10 cellular contexts compared by ENCODE assay signal in genomic region chr12:7512528-7512927, GRCh38. TPM values are rescaled to one million over a fixed set of nuclear protein-coding genes. Genes with fewer than 3 reads are reported as not detected.
DNase-seq lines count a peak whose midpoint lies in the region; ATAC-seq and TF ChIP-seq lines count a peak whose summit lies in the region.
"Had no signal": no experiment of that assay in that cellular context is flagged by ENCODE, and none has a peak within 500 bp of the region (broad histone marks: within the 10 kb centered on the region; RNA-seq: fewer than 3 reads in every experiment).

No MANE protein-coding gene starts in this region.

- H3F3A ChIP-seq in PC-3 (ENCODE audit: low read length, unreplicated experiment) = no peaks in the 10 kb centered on the region

- H2AFZ ChIP-seq in PC-3 (ENCODE audit: low read length) = no peak overlapping the region

- no peak overlapping the region for H3K27ac Mint-ChIP-seq in activated CD4-positive, alpha-beta T cell treated with anti-CD3 and anti-CD28 coated beads, Interleukin-2, amount 10 ng/mL, durations not matched to agents 7 days and 5 days

- TF ChIP-seq EP300 in sigmoid colon (IDR thresholded peaks at IDR 0.05) = no peak

- no peaks in the 10 kb centered on the region for H3K4me1 ChIP-seq in PC-3 (ENCODE audit: insufficient read depth, low read length)
- H3K4me1 ChIP-seq in sigmoid colon = no peaks in the 10 kb centered on the region

- no peak for ATAC-seq in PC-3
- no peak for ATAC-seq in sciatic nerve
- no peak for ATAC-seq in HG02623 (IDR thresholded peaks at IDR 0.05; ENCODE audit: unreplicated experiment)

- H3K9ac ChIP-seq in PC-3 (ENCODE audit: low read length) = no peak overlapping the region

- no peak for TF ChIP-seq POLR2A in sigmoid colon (IDR thresholded peaks at IDR 0.05)

- POLR2A ChIA-PET in PC-3 (lab: Charles Lee; ENCODE audit: unreplicated experiment) = no interaction called here
- POLR2A ChIA-PET in activated CD4-positive, alpha-beta T cell treated with anti-CD3 and anti-CD28 coated beads, Interleukin-2, amount 10 ng/mL, durations not matched to agents 7 days and 5 days (lab: Charles Lee) = no interaction called here

- H3K27me3 ChIP-seq in PC-3 (ENCODE audit: low read length) (no peaks in the 10 kb centered on the region), sigmoid colon (no peaks in the 10 kb centered on the region)

- no peak overlapping the region for H3K4me3 Mint-ChIP-seq in activated CD4-positive, alpha-beta T cell treated with anti-CD3 and anti-CD28 coated beads, Interleukin-2, amount 10 ng/mL, durations not matched to agents 7 days and 5 days
- H3K4me3 Mint-ChIP-seq: central memory CD8-positive, alpha-beta T cell had no signal

- H3K4me2 ChIP-seq in PC-3 (ENCODE audit: low read length) = no peak overlapping the region

- H3K36me3 Mint-ChIP-seq in activated CD4-positive, alpha-beta T cell treated with anti-CD3 and anti-CD28 coated beads, Interleukin-2, amount 10 ng/mL, durations not matched to agents 7 days and 5 days (ENCODE audit: low read depth) = no peaks in the 10 kb centered on the region

- H3K27ac ChIP-seq in PC-3 (ENCODE audit: low read length) (no peak overlapping the region), sigmoid colon (no peak overlapping the region)

- WGBS in sigmoid colon, 2 donors = 69 to 75% methylated on average over 2 of the region's 2 CpGs

- no peaks in the 10 kb centered on the region for H3K36me3 ChIP-seq in PC-3 (ENCODE audit: low read depth, low read length)
- H3K36me3 ChIP-seq in sigmoid colon = no peaks in the 10 kb centered on the region

- H3K4me3 ChIP-seq in PC-3 (ENCODE audit: low read length) = no peak overlapping the region
- H3K4me3 ChIP-seq in sigmoid colon = no peak overlapping the region

- CTCF ChIA-PET in PC-3 (lab: Charles Lee) = no interaction called here
- CTCF ChIA-PET in activated CD4-positive, alpha-beta T cell treated with anti-CD3 and anti-CD28 coated beads, Interleukin-2, amount 10 ng/mL, durations not matched to agents 7 days and 5 days (lab: Charles Lee) = no interaction called here

- H3K9me3 Mint-ChIP-seq in activated CD4-positive, alpha-beta T cell treated with anti-CD3 and anti-CD28 coated beads, Interleukin-2, amount 10 ng/mL, durations not matched to agents 7 days and 5 days = no peaks in the 10 kb centered on the region
- H3K9me3 Mint-ChIP-seq: central memory CD8-positive, alpha-beta T cell had no signal

- H3K9me3 ChIP-seq in PC-3 (ENCODE audit: low read length) (no peaks in the 10 kb centered on the region), sigmoid colon (no peaks in the 10 kb centered on the region)

- H3K79me2 ChIP-seq in PC-3 (ENCODE audit: low read length) = no peaks in the 10 kb centered on the region

- intact Hi-C loops in PC-3 (cut with micrococcal nuclease) (no loop called here), sigmoid colon (cut with DNase I) (no loop called here), sciatic nerve (cut with DNase I) (no loop called here)

- H4K20me1 ChIP-seq in PC-3 (ENCODE audit: low read length) = no peaks in the 10 kb centered on the region

- no peaks in the 10 kb centered on the region for H3K9me2 ChIP-seq in PC-3 (replicated peaks; ENCODE audit: low read length)

- H3K27me3 Mint-ChIP-seq in activated CD4-positive, alpha-beta T cell treated with anti-CD3 and anti-CD28 coated beads, Interleukin-2, amount 10 ng/mL, durations not matched to agents 7 days and 5 days = peaks cover 4% of the 10 kb centered on the region

- H3K4me1 Mint-ChIP-seq in activated CD4-positive, alpha-beta T cell treated with anti-CD3 and anti-CD28 coated beads, Interleukin-2, amount 10 ng/mL, durations not matched to agents 7 days and 5 days = no peaks in the 10 kb centered on the region
- H3K4me1 Mint-ChIP-seq: central memory CD8-positive, alpha-beta T cell had no signal

- no TSS peak for BruUV-seq in PC-3 (replicated peaks; lab: Mats Ljungman, UMichigan)

- DNase-seq in GOT3 (lab: John Stamatoyannopoulos, UW) (peak; percentile 36), PC-3 (peak; percentile 19), fibroblast of gingiva (ENCODE audit: low read depth) (peak; percentile 86), sigmoid colon (peak; percentile 62), sciatic nerve (ENCODE audit: low spot score) (no peak), NCI-H2196 treated with DMSO at 0.1 percent for 48 hours (lab: John Stamatoyannopoulos, UW; ENCODE audit: unreplicated experiment) (no peak)
- DNase-seq in activated CD4-positive, alpha-beta T cell treated with anti-CD3 and anti-CD28 coated beads, Interleukin-2, amount 10 ng/mL, durations not matched to agents 7 days and 5 days = no peak
- DNase-seq: activated CD4-positive, alpha-beta T cell treated with anti-CD3 and anti-CD28 coated beads, Interleukin-2, amount 50 U/mL, for 4 hours had no signal

- TF ChIP-seq CTCF in PC-3 (conservative IDR thresholded peaks at IDR 0.05; ENCODE audit: low read depth, low read length) = no peak
- TF ChIP-seq CTCF in sigmoid colon (IDR thresholded peaks at IDR 0.05) = no peak

RNA-seq across cellular contexts. Expression of gene CD163, which starts 9.0 kb away (rescaled TPM):
- total RNA-seq in PC-3 (2014; rRNA removed) = not detected in 2 replicates
- 100 to 1,000 TPM in 3 of 4 donors, 10 to 100 TPM in 1; 81.4 to 254 (median 231) TPM for total RNA-seq in sigmoid colon
- polyA plus RNA-seq in sigmoid colon = 100 to 1,000 TPM in 1 of 3 donors, 10 to 100 TPM in 2; 21.0 to 108 (median 72.0) TPM
- total RNA-seq in sciatic nerve = 91.9 TPM
- not detected for total RNA-seq in activated CD4-positive, alpha-beta T cell treated with anti-CD3 and anti-CD28 coated beads, Interleukin-2, amount 10 ng/mL, durations not matched to agents 7 days and 5 days

Comparison
In these comparisons a context has a peak if more than half of its experiments do, and no peak if none do; other contexts are left out.
1. DNase-seq: peak in GOT3 (single experiment), PC-3 (single experiment), fibroblast of gingiva (single experiment) and sigmoid colon (single experiment); none in sciatic nerve (single experiment), activated CD4-positive, alpha-beta T cell treated with anti-CD3 and anti-CD28 coated beads, Interleukin-2, amount 10 ng/mL, durations not matched to agents 7 days and 5 days (single experiment) and NCI-H2196 treated with DMSO at 0.1 percent for 48 hours (single experiment).
2. RNA of gene CD163, which starts 9.0 kb away (total RNA-seq): 81.4 to 254 TPM in sigmoid colon and 91.9 TPM in sciatic nerve (single experiment); not detected in PC-3 and not detected in activated CD4-positive, alpha-beta T cell treated with anti-CD3 and anti-CD28 coated beads, Interleukin-2, amount 10 ng/mL, durations not matched to agents 7 days and 5 days; every median in the first group is over 10 times any median in the second.